In the genomic region with DNA sequence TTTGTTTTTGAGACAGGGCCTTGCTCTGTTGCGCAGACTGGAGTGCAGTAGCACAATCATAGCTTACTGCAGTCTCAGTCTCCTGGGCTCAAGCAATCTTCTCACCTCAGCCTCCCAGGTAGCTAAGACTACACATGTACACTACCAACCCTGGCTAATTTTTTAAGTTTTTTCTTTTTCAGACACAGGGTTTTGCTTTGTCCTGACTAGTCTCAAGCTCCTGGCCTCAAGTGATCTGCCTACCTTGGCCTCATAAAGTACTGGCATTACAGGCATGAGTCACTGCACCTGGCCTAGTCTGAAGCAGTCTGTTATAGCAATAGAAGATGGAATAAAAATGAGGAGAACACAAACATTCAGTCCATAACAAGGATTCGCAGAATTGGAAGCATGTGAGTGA, we compare ENCODE assay signal across 20 cellular contexts.
"Had no signal": no experiment of that assay in that cellular context is flagged by ENCODE, and none has a peak within 500 bp of the region (broad histone marks: within the 10 kb centered on the region; RNA-seq: fewer than 3 reads in every experiment).

No MANE protein-coding gene starts in this region.

- H3K27ac ChIP-seq: brain microvascular endothelial cell, suprapubic skin, tibial nerve had no signal

- FAIRE-seq: colon, kidney had no signal

- DNase-seq: activated gamma-delta T cell treated with Interleukin-2 at 50 U/mL for 16 hours; activated T-cell treated with anti-CD3 and anti-CD28 coated beads, Interleukin-2, amount 50 U/mL, for 1 hour; aorta; brain microvascular endothelial cell; effector memory CD4-positive, alpha-beta T cell; kidney; natural killer cell; retina; stimulated activated CD4-positive, alpha-beta T cell treated with anti-CD3 and anti-CD28 coated beads, Interleukin-12 subunit alpha, Interleukin-12 subunit beta, amount 100 ng/mL, for 4 hours; stimulated activated naive CD8-positive, alpha-beta T cell treated with anti-CD3 and anti-CD28 coated beads, Interleukin-15, amount 100 ng/mL, for 72 hours; T1000 had no signal

- H3K4me3 ChIP-seq: lung, suprapubic skin, tibial nerve had no signal

- H3K4me1 ChIP-seq: tibial nerve had no signal

- H3K9me3 ChIP-seq: suprapubic skin, tibial nerve had no signal

- H3K9me3 Mint-ChIP-seq: activated naive CD4-positive, alpha-beta T cell treated with anti-CD3 and anti-CD28 coated beads, Interleukin-2, amount 50 U/mL, for 24 hours; central memory CD8-positive, alpha-beta T cell; natural killer cell; WTC11 had no signal

- H3K27me3 ChIP-seq: brain microvascular endothelial cell, suprapubic skin, tibial nerve had no signal

- H3K27ac Mint-ChIP-seq: activated naive CD4-positive, alpha-beta T cell treated with anti-CD3 and anti-CD28 coated beads, Interleukin-2, amount 50 U/mL, for 24 hours; mesothelial cell of epicardium; natural killer cell; WTC11 had no signal

- H3K27me3 Mint-ChIP-seq: activated naive CD4-positive, alpha-beta T cell treated with anti-CD3 and anti-CD28 coated beads, Interleukin-2, amount 50 U/mL, for 24 hours had no signal

- ATAC-seq: left lobe of liver; natural killer cell; stimulated activated naive CD8-positive, alpha-beta T cell treated with anti-CD3 and anti-CD28 coated beads, Interleukin-15, amount 100 ng/mL, for 72 hours; WTC11 had no signal

- H3K4me1 Mint-ChIP-seq: central memory CD8-positive, alpha-beta T cell; mesothelial cell of epicardium; natural killer cell had no signal

- H3K36me3 ChIP-seq: brain microvascular endothelial cell, suprapubic skin, tibial nerve had no signal

- H3K36me3 Mint-ChIP-seq: activated naive CD4-positive, alpha-beta T cell treated with anti-CD3 and anti-CD28 coated beads, Interleukin-2, amount 50 U/mL, for 24 hours; mesothelial cell of epicardium; natural killer cell; WTC11 had no signal

- H3K4me3 Mint-ChIP-seq: activated naive CD4-positive, alpha-beta T cell treated with anti-CD3 and anti-CD28 coated beads, Interleukin-2, amount 50 U/mL, for 24 hours; central memory CD8-positive, alpha-beta T cell; mesothelial cell of epicardium; natural killer cell; stimulated activated naive CD8-positive, alpha-beta T cell treated with anti-CD3 and anti-CD28 coated beads, Interleukin-15, amount 100 ng/mL, for 72 hours; WTC11 had no signal
